Comparison of ENCODE assay signal across 8 cellular contexts in genomic region chr22:38751422-38752346, GRCh38. TPM values are rescaled to one million over a fixed set of nuclear protein-coding genes. Genes with fewer than 3 reads are reported as not detected.
DNase-seq lines count a peak whose midpoint lies in the region; ATAC-seq, FAIRE-seq and TF ChIP-seq lines count a peak whose summit lies in the region.

No MANE protein-coding gene starts in this region.

- H3K9me3 ChIP-seq in kidney (ENCODE audit: control insufficient read depth in 1 of 2, low read length in 2 of 2) (no peaks in the 10 kb centered on the region), H9 (ENCODE audit: control insufficient read depth, low read depth, low read length) (no peaks in the 10 kb centered on the region)

- H3K79me1 ChIP-seq in H9 (ENCODE audit: insufficient read depth, low read depth, low read length, poor library complexity, severe bottlenecking), result no peaks in the 10 kb centered on the region

- no CpG with 5 or more reads among the region's 24 CpGs for WGBS in H9 (ENCODE audit: extremely low coverage, insufficient read length, low lambda C conversion rate)

- peaks cover 3% of the 10 kb centered on the region; the same call in 1 of the 2 replicates for H3K27me3 Mint-ChIP-seq in H9 (ENCODE audit: low read depth)

- TF ChIP-seq CTCF in kidney (IDR thresholded peaks at IDR 0.05; ENCODE audit: borderline replicate concordance, extremely low read depth, insufficient read depth) (no peak), H9 (conservative IDR thresholded peaks at IDR 0.05) (no peak)

- no peak for FAIRE-seq in kidney (lab: Jason Lieb, UNC)

- H3K36me3 Mint-ChIP-seq in H9 (ENCODE audit: insufficient read depth in 1 of 3, low read depth in 3 of 3), result peaks cover 0 to 23% (median 5%) of the 10 kb centered on the region in 3 experiments; a peak in 4 of 7 replicates

- peaks cover 8 to 19% of the 10 kb centered on the region in 2 donors for H3K4me1 ChIP-seq in kidney (ENCODE audit: control insufficient read depth in 1 of 2, insufficient read depth in 1 of 2, low read depth in 1 of 2, low read length in 2 of 2)
- peaks cover 5% of the 10 kb centered on the region; the same call in 1 of the 2 replicates for H3K4me1 ChIP-seq in H9 (ENCODE audit: insufficient read depth, low read length)

- H2AFZ ChIP-seq in H9 (ENCODE audit: low read length), result no peak overlapping the region

- H3K23me2 ChIP-seq in H9 (ENCODE audit: insufficient read length, low read depth, low read length, poor library complexity, severe bottlenecking), result peaks cover 9% of the 10 kb centered on the region

- no peak overlapping the region for H3K4me3 ChIP-seq in kidney (ENCODE audit: low read length in 2 of 2)

- H3T11ph ChIP-seq in H9 (ENCODE audit: low read length), result no peak overlapping the region

- H3K23ac ChIP-seq in H9 (ENCODE audit: insufficient read length, low read depth, low read length), result no peak overlapping the region

- no peak overlapping the region for H2BK120ac ChIP-seq in H9 (ENCODE audit: low read depth, low read length, poor library complexity, severe bottlenecking)

- no peak overlapping the region for H3K27ac Mint-ChIP-seq in H9

- H3K9ac ChIP-seq in kidney (ENCODE audit: low read length in 2 of 2), result no peak overlapping the region
- no peak overlapping the region for H3K9ac ChIP-seq in H9 (ENCODE audit: extremely low read depth, insufficient read length, low read length)

- no peak overlapping the region for H3K14ac ChIP-seq in H9 (ENCODE audit: insufficient read depth, low read length)

- H3K56ac ChIP-seq in H9 (ENCODE audit: insufficient read length, low read depth, low read length), result no peak overlapping the region

- intact Hi-C loops in kidney (cut with DNase I), result no loop called here

- H3K18ac ChIP-seq in H9 (ENCODE audit: insufficient read length, low read depth, low read length), result no peak overlapping the region

- ATAC-seq in GM19395 (IDR thresholded peaks at IDR 0.05; ENCODE audit: unreplicated experiment), result peak; percentile 49
- no peak for ATAC-seq in GM21528 (IDR thresholded peaks at IDR 0.05; ENCODE audit: low FRiP score, unreplicated experiment)

- H2AK5ac ChIP-seq in H9 (ENCODE audit: insufficient read length, low read length), result no peak overlapping the region

- H3K27ac ChIP-seq in kidney (ENCODE audit: low read depth in 2 of 2, low read length in 2 of 2) (peak overlapping the region in 1 of 2 donors; percentile 41), H9 (ENCODE audit: insufficient read length, low read depth, low read length) (no peak overlapping the region)

- DNase-seq in NOMO-1 (lab: John Stamatoyannopoulos, UW; ENCODE audit: unreplicated experiment in 2 of 2) (peak; percentile 75 to 80), kidney (peak; percentile 87), NCI-H146 (lab: John Stamatoyannopoulos, UW) (no peak), H9 (no peak)
- DNase-seq in activated T-cell treated with anti-CD3 and anti-CD28 coated beads, Interleukin-2, amount 50 U/mL, for 48 hours, result peak; percentile 79 to 81
- peak; percentile 57 to 69 for DNase-seq in stimulated activated CD8-positive, alpha-beta memory T cell treated with anti-CD3 and anti-CD28 coated beads, Interleukin-7, amount 100 ng/mL, for 48 hours (ENCODE audit: extremely low read depth in 1 of 2, low read depth in 1 of 2)

- no peaks in the 10 kb centered on the region for H3K9me3 Mint-ChIP-seq in H9

- H3K4me1 Mint-ChIP-seq in H9, result peaks cover 18 to 20% of the 10 kb centered on the region in 2 experiments

- no peak overlapping the region for H4K91ac ChIP-seq in H9 (ENCODE audit: insufficient read length, low read depth, low read length)

- H2BK15ac ChIP-seq in H9 (ENCODE audit: low read depth, low read length), result no peak overlapping the region

- H2BK5ac ChIP-seq in H9 (ENCODE audit: insufficient read length, low read length), result no peak overlapping the region

- no peak overlapping the region for H3K4me3 Mint-ChIP-seq in H9

- no peak overlapping the region for H2BK12ac ChIP-seq in H9 (ENCODE audit: insufficient read length, low read depth, low read length)

- H3K4me2 ChIP-seq in H9 (ENCODE audit: insufficient read depth, insufficient read length, low read length), result no peak overlapping the region

- no peaks in the 10 kb centered on the region for H3K79me2 ChIP-seq in H9 (ENCODE audit: insufficient read depth, low read length)

- H3K4ac ChIP-seq in H9 (ENCODE audit: low read depth, low read length), result no peak overlapping the region

- peaks cover 30 to 42% of the 10 kb centered on the region in 2 donors for H3K36me3 ChIP-seq in kidney (ENCODE audit: control insufficient read depth in 1 of 2, insufficient read depth in 2 of 2, low read length in 2 of 2)

- no peaks in the 10 kb centered on the region for H4K20me1 ChIP-seq in H9 (ENCODE audit: control insufficient read depth, insufficient read depth, insufficient read length)

- H2BK20ac ChIP-seq in H9 (ENCODE audit: low read depth, low read length, poor library complexity, severe bottlenecking), result no peak overlapping the region

- H3K27me3 ChIP-seq in H9 (ENCODE audit: insufficient read depth, low read length), result no peaks in the 10 kb centered on the region; the same call in 1 of the 2 replicates

- no peak overlapping the region for H4K8ac ChIP-seq in H9 (replicated peaks; ENCODE audit: insufficient read length, low read depth, low read length)

- H4K5ac ChIP-seq in H9 (ENCODE audit: insufficient read length, low read depth, low read length), result no peak overlapping the region

RNA-seq across cellular contexts. Expression of gene SUN2, which starts 4.1 kb away (rescaled TPM):
- 199 TPM for total RNA-seq in kidney
- 41.7 TPM for polyA plus RNA-seq in kidney (ENCODE audit: insufficient read depth, low read depth, low replicate concordance)
- total RNA-seq in H9 (2021), result 12.0 and 12.1 TPM in 2 replicates

RNA-seq across cellular contexts. Expression of gene DNAL4, which starts 42.3 kb away (rescaled TPM):
- total RNA-seq in kidney, result 26.5 TPM
- 39.7 TPM for polyA plus RNA-seq in kidney (ENCODE audit: insufficient read depth, low read depth, low replicate concordance)
- total RNA-seq in H9 (2021), result 8.3 and 8.9 TPM in 2 replicates

RNA-seq across cellular contexts. Expression of gene GTPBP1, which starts 45.9 kb away (rescaled TPM):
- 52.0 TPM for total RNA-seq in kidney
- 11.7 TPM for polyA plus RNA-seq in kidney (ENCODE audit: insufficient read depth, low read depth, low replicate concordance)
- 108 TPM in 2 replicates for total RNA-seq in H9 (2021)

RNA-seq across cellular contexts. Expression of gene JOSD1, which starts 50.9 kb away (rescaled TPM):
- total RNA-seq in kidney (42.8 TPM), H9 (2021) (18.3 and 19.2 TPM in 2 replicates)
- 12.8 TPM for polyA plus RNA-seq in kidney (ENCODE audit: insufficient read depth, low read depth, low replicate concordance)

Comparison
In these comparisons a context has a peak if more than half of its experiments do, and no peak if none do; other contexts are left out.
1. DNase-seq: peak in NOMO-1 (2 of 2), activated T-cell treated with anti-CD3 and anti-CD28 coated beads, Interleukin-2, amount 50 U/mL, for 48 hours (2 of 2), kidney (single experiment) and stimulated activated CD8-positive, alpha-beta memory T cell treated with anti-CD3 and anti-CD28 coated beads, Interleukin-7, amount 100 ng/mL, for 48 hours (2 of 2); none in NCI-H146 (single experiment) and H9 (single experiment).
2. RNA of gene SUN2, which starts 4.1 kb away (total RNA-seq): 199 TPM in kidney (single experiment); 12.0 to 12.1 TPM in H9; every median in the first group is over 10 times any median in the second.